ENCODE assay signal across 1 cellular context in the genomic region with DNA sequence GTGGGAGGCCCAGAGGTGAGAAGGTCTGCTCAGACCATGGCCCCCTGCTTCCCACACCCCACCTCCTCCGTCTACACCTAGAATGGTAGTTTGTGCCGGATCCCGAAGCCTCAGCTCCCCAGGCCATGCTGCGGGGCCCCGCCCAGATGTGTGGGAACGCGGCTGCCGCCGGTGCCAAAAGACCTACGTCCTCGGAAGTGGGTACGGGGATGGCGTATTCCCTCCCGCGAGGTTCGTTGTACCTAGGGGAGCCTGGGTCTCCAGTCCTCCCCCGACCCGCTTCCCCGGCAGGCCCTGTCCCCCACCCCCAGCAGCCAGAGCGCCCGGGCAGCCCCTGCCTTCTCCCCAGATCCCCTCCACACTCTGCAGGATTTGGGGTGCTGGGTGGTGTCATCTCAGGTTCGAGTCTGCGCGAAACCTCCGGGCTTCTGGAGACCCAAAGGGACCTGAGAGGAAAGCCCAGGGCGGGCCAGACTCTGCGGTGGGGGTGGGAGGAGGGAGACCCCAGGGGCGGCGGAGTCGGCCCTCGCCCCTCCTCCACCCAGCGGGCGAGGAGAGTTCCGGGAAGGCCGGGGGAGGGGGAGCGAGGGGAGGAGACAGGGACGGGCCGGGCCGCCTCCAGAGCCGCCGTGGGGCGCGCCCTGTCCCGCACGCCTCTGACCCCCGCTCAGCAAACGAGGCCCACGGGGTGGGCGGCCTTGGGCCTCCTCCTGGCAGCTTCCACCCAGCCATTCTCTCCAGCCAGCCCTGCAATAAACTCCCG.
TF ChIP-seq lines count a peak whose summit lies in the region.

No MANE protein-coding gene starts in this region.

TF ChIP-seq in HepG2, 621 proteins besides CTCF, POLR2A, EP300 and RAD21:
- TF ChIP-seq ZNF792 (CRISPR knock-in tag; IDR thresholded peaks at IDR 0.05): no peak
